ENCODE assay signal across 10 cellular contexts in the genomic region with DNA sequence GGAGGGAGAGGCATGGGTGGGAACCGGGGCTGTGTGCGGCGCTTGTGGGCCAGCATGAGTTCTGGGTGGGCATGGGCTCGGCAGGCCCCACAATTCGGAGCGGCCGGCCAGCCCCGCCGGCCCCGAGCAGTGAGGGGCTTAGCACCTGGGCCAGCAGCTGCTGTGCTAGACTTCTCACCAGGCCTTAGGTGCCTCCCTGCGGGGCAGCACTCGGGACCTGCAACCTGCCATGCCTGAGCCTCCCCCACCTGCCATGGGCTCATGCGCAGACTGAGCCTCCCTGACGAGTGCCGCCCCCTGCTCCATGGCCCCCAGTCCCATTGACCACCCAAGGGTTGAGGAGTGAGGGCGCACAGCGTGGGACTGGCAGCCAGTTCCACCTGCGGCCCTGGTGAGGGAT.
"Had no signal": no experiment of that assay in that cellular context is flagged by ENCODE, and none has a peak within 500 bp of the region (broad histone marks: within the 10 kb centered on the region; RNA-seq: fewer than 3 reads in every experiment).

No MANE protein-coding gene starts in this region.

- H3K27me3 Mint-ChIP-seq: IgD-negative memory B cell had no signal

- H3K27ac ChIP-seq: GM23248, HL-60 had no signal

- DNase-seq: GM23248, GOT3, H7, HFFc6, KBM-7 had no signal

- H3K4me3 ChIP-seq: GM23248, HAP-1 had no signal

- H3K27ac Mint-ChIP-seq: HFFc6, IgD-negative memory B cell had no signal

- H3K9me3 ChIP-seq: HAP-1 had no signal

- H3K4me3 Mint-ChIP-seq: HFFc6, IgD-negative memory B cell had no signal

- H3K36me3 Mint-ChIP-seq: IgD-negative memory B cell had no signal

- ATAC-seq: HCT116, HepG2 had no signal

- H3K4me1 Mint-ChIP-seq: IgD-negative memory B cell had no signal

- H3K36me3 ChIP-seq: HAP-1 had no signal
